1 cellular context compared by ENCODE assay signal in the genomic region with DNA sequence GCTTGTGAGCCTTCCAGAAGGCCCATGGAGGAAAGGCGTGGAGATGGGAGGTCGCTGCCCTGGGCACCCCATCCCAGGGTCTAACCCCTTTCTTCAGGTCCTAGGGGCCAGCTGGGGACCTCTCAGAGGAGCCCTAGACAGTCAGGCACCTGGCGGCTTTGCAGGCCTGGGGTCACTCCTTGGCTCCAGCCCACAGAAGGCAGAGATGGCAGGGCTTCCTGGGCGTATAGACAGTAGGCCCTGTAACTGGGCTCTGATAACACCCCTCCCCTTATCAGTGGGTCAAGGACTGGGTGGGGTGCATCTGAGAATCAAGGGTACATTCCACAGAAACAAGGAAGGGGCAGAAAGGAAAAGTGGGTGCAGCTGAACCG.
TF ChIP-seq lines count a peak whose summit lies in the region.

No MANE protein-coding gene starts in this region.

TF ChIP-seq in HepG2, 621 proteins besides CTCF, POLR2A, EP300 and RAD21:
- no peak for TF ChIP-seq ZNF768 (CRISPR knock-in tag; IDR thresholded peaks at IDR 0.05)
- no peak for TF ChIP-seq THAP11 (CRISPR knock-in tag; IDR thresholded peaks at IDR 0.05)
- TF ChIP-seq YEATS2 (CRISPR knock-in tag; IDR thresholded peaks at IDR 0.05; ENCODE audit: borderline replicate concordance), result no peak
- no peak for TF ChIP-seq NFE2L1 (CRISPR knock-in tag; IDR thresholded peaks at IDR 0.05; ENCODE audit: borderline replicate concordance)
- no peak for TF ChIP-seq ZMAT5 (CRISPR knock-in tag; IDR thresholded peaks at IDR 0.05; ENCODE audit: borderline replicate concordance, low read depth)
- TF ChIP-seq, protein P1, sequence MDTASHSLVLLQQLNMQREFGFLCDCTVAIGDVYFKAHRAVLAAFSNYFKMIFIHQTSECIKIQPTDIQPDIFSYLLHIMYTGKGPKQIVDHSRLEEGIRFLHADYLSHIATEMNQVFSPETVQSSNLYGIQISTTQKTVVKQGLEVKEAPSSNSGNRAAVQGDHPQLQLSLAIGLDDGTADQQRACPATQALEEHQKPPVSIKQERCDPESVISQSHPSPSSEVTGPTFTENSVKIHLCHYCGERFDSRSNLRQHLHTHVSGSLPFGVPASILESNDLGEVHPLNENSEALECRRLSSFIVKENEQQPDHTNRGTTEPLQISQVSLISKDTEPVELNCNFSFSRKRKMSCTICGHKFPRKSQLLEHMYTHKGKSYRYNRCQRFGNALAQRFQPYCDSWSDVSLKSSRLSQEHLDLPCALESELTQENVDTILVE (CRISPR knock-in tag; IDR thresholded peaks at IDR 0.05), result no peak
- TF ChIP-seq HES4 (CRISPR knock-in tag; IDR thresholded peaks at IDR 0.05; ENCODE audit: borderline replicate concordance), result no peak
- TF ChIP-seq CENPT (CRISPR knock-in tag; IDR thresholded peaks at IDR 0.05; ENCODE audit: low read depth), result no peak
- no peak for TF ChIP-seq NFIB (CRISPR knock-in tag; IDR thresholded peaks at IDR 0.05; ENCODE audit: borderline replicate concordance)
- TF ChIP-seq ZNF318 (CRISPR knock-in tag; IDR thresholded peaks at IDR 0.05), result no peak
- TF ChIP-seq ZFY (CRISPR knock-in tag; IDR thresholded peaks at IDR 0.05), result no peak
- TF ChIP-seq NFIC (IDR thresholded peaks at IDR 0.05; ENCODE audit: low read length), result no peak
- no peak for TF ChIP-seq MED13 (CRISPR knock-in tag; IDR thresholded peaks at IDR 0.05)
